8 cellular contexts compared by ENCODE assay signal in the genomic region with DNA sequence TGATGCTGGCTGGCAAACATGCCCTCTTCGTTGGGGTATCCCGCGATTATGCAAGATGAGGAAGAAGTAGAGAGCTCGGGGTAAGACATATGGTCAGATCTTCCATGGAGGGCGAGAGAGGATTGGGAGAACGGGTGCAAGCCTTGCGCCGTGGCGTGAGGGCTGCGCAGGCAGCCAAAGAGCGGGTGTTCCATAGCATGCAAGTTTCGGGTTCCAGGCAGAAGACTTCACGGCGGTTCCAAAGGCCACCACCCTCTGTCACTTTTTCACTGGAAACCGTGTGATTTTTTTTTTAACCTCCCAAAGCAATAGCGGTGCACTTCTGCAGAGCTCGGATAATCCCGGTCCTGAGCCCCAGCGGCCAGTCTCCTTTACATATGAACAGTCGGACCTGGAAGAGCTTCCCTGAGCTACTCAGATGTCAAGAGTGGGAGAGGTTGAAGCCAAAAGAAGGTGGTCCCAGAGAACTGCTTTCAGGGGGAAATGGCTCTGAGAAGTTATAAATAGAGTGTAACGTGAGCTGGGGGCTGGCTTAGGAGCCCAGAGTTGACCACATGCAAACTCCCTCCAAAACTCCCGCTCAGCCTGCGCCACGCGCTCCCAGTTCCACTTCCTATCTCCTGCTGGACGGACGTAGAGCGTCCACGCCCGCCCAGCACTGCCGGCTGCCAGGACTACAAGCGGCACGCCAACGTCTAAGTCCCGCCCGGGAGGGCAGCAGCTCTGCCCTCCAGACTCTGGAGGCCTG. TPM values are rescaled to one million over a fixed set of nuclear protein-coding genes. Genes with fewer than 3 reads are reported as not detected.
DNase-seq lines count a peak whose midpoint lies in the region; ATAC-seq and TF ChIP-seq lines count a peak whose summit lies in the region.

A gene (minus strand): TSS at position 475 of the 748 bp plus-strand sequence. CDS start 281 bp downstream, at position 194.

- peak within 1 kb of the TSS; percentile 81 for H3K4me3 Mint-ChIP-seq in WTC11
- no peak within 1 kb of the TSS for H3K4me3 Mint-ChIP-seq in stimulated activated naive CD8-positive, alpha-beta T cell treated with anti-CD3 and anti-CD28 coated beads, Interleukin-15, amount 100 ng/mL, for 72 hours

- H3K27me3 Mint-ChIP-seq in WTC11 (ENCODE audit: low read depth) = peaks cover 53% of the 10 kb centered on the region
- H3K27me3 Mint-ChIP-seq in stimulated activated naive CD8-positive, alpha-beta T cell treated with anti-CD3 and anti-CD28 coated beads, Interleukin-15, amount 100 ng/mL, for 72 hours = peaks cover 46% of the 10 kb centered on the region

- peaks cover 12% of the 10 kb centered on the region for H3K4me1 ChIP-seq in ES-I3 (ENCODE audit: insufficient read depth, low read length)
- no peaks in the 10 kb centered on the region for H3K4me1 ChIP-seq in right cardiac atrium (ENCODE audit: control insufficient read depth, insufficient read depth, low read length)

- H3K27ac Mint-ChIP-seq in WTC11 = no peak within 1 kb of the TSS
- H3K27ac Mint-ChIP-seq in stimulated activated naive CD8-positive, alpha-beta T cell treated with anti-CD3 and anti-CD28 coated beads, Interleukin-15, amount 100 ng/mL, for 72 hours = no peak within 1 kb of the TSS

- H3K9ac ChIP-seq in ES-I3 (ENCODE audit: low read depth, low read length) = peak within 1 kb of the TSS; percentile 65; the same call in 1 of the 2 replicates

- H3K9me3 ChIP-seq in ES-I3 (ENCODE audit: control insufficient read depth, insufficient read depth, low read length) = no peaks in the 10 kb centered on the region
- H3K9me3 ChIP-seq in right cardiac atrium (ENCODE audit: control insufficient read depth, low read length) = no peaks in the 10 kb centered on the region

- peak within 1 kb of the TSS; percentile 53 for H3K4me3 ChIP-seq in right cardiac atrium (ENCODE audit: low read length)

- H3K36me3 Mint-ChIP-seq in WTC11 = no peaks in the 10 kb centered on the region

- POLR2A ChIA-PET in WTC11 (lab: Charles Lee) = no interaction called here

- TF ChIP-seq CTCF in WTC11 (IDR thresholded peaks at IDR 0.05) = no peak

- no peaks in the 10 kb centered on the region for H3K36me3 ChIP-seq in ES-I3 (ENCODE audit: insufficient read depth, low read length)

- CTCF ChIA-PET in WTC11 (lab: Charles Lee) = interaction anchor here (0.6 to 3.1 kb wide), 4 partner anchors 35 to 619 kb away, joined by 3 to 21 read pairs (median 4); no protein-coding TSS in a partner anchor

- H3K27ac ChIP-seq in right cardiac atrium (ENCODE audit: low read length) = peak within 1 kb of the TSS; percentile 54

- no peaks in the 10 kb centered on the region for H3K27me3 ChIP-seq in right cardiac atrium (ENCODE audit: control insufficient read depth, insufficient read depth)

- WGBS in right cardiac atrium = under 1% methylated on average over 36 of the region's 36 CpGs

- intact Hi-C loops in right cardiac atrium (cut with DNase I) = loop anchor here in 1 of 4 donors (10.0 kb wide), 1 partner anchor 378 kb away; no protein-coding TSS in a partner anchor

- ATAC-seq in WTC11 = peak; percentile 52
- peak; percentile 95 to 96 for ATAC-seq in right cardiac atrium
- no peak for ATAC-seq in stimulated activated naive CD8-positive, alpha-beta T cell treated with anti-CD3 and anti-CD28 coated beads, Interleukin-15, amount 100 ng/mL, for 72 hours
- ATAC-seq in GM19395 (IDR thresholded peaks at IDR 0.05; ENCODE audit: unreplicated experiment) = no peak
- no peak for ATAC-seq in GM18867 (IDR thresholded peaks at IDR 0.05; ENCODE audit: unreplicated experiment)

- DNase-seq in WTC11 (ENCODE audit: low spot score) (peak; percentile 43), right cardiac atrium (peak; percentile 85 to 93 (median 93)), renal cortical epithelial cell (ENCODE audit: low read depth) (peak; percentile 13)
- no peak for DNase-seq in activated CD8-positive, alpha-beta memory T cell treated with anti-CD3 and anti-CD28 coated beads, Interleukin-2, amount 50 U/mL, for 48 hours
- no peak for DNase-seq in stimulated activated naive CD8-positive, alpha-beta T cell treated with anti-CD3 and anti-CD28 coated beads, Interleukin-15, amount 100 ng/mL, for 72 hours

- H3K9me3 Mint-ChIP-seq in WTC11 = no peaks in the 10 kb centered on the region
- peaks cover 8 to 9% of the 10 kb centered on the region in 2 donors for H3K9me3 Mint-ChIP-seq in stimulated activated naive CD8-positive, alpha-beta T cell treated with anti-CD3 and anti-CD28 coated beads, Interleukin-15, amount 100 ng/mL, for 72 hours

- peaks cover 42% of the 10 kb centered on the region for H3K4me1 Mint-ChIP-seq in WTC11
- H3K4me1 Mint-ChIP-seq in stimulated activated naive CD8-positive, alpha-beta T cell treated with anti-CD3 and anti-CD28 coated beads, Interleukin-15, amount 100 ng/mL, for 72 hours = no peaks in the 10 kb centered on the region

TF ChIP-seq in WTC11, 78 proteins besides CTCF, POLR2A, EP300 and RAD21 (continues in another document):
- TF ChIP-seq, protein P1, sequence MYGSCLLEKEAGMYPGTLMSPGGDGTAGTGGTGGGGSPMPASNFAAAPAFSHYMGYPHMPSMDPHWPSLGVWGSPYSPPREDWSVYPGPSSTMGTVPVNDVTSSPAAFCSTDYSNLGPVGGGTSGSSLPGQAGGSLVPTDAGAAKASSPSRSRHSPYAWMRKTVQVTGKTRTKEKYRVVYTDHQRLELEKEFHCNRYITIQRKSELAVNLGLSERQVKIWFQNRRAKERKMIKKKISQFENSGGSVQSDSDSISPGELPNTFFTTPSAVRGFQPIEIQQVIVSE (CRISPR knock-in tag; IDR thresholded peaks at IDR 0.05; ENCODE audit: borderline replicate concordance) = no peak
- no peak for TF ChIP-seq ZNF396 (CRISPR knock-in tag; IDR thresholded peaks at IDR 0.05; ENCODE audit: borderline replicate concordance)
- TF ChIP-seq, protein P2, sequence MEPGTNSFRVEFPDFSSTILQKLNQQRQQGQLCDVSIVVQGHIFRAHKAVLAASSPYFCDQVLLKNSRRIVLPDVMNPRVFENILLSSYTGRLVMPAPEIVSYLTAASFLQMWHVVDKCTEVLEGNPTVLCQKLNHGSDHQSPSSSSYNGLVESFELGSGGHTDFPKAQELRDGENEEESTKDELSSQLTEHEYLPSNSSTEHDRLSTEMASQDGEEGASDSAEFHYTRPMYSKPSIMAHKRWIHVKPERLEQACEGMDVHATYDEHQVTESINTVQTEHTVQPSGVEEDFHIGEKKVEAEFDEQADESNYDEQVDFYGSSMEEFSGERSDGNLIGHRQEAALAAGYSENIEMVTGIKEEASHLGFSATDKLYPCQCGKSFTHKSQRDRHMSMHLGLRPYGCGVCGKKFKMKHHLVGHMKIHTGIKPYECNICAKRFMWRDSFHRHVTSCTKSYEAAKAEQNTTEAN (CRISPR knock-in tag; IDR thresholded peaks at IDR 0.05) = 0 out of 2 replicates have a peak, but pooled peaks have one; percentile 46
- TF ChIP-seq JAZF1 (CRISPR knock-in tag; IDR thresholded peaks at IDR 0.05) = no peak
- TF ChIP-seq TEAD4 (CRISPR knock-in tag; IDR thresholded peaks at IDR 0.05) = no peak
- no peak for TF ChIP-seq ATF1 (CRISPR knock-in tag; IDR thresholded peaks at IDR 0.05)
- no peak for TF ChIP-seq NR3C1 (CRISPR knock-in tag; conservative IDR thresholded peaks at IDR 0.05; ENCODE audit: low read depth)
- TF ChIP-seq, protein P3, sequence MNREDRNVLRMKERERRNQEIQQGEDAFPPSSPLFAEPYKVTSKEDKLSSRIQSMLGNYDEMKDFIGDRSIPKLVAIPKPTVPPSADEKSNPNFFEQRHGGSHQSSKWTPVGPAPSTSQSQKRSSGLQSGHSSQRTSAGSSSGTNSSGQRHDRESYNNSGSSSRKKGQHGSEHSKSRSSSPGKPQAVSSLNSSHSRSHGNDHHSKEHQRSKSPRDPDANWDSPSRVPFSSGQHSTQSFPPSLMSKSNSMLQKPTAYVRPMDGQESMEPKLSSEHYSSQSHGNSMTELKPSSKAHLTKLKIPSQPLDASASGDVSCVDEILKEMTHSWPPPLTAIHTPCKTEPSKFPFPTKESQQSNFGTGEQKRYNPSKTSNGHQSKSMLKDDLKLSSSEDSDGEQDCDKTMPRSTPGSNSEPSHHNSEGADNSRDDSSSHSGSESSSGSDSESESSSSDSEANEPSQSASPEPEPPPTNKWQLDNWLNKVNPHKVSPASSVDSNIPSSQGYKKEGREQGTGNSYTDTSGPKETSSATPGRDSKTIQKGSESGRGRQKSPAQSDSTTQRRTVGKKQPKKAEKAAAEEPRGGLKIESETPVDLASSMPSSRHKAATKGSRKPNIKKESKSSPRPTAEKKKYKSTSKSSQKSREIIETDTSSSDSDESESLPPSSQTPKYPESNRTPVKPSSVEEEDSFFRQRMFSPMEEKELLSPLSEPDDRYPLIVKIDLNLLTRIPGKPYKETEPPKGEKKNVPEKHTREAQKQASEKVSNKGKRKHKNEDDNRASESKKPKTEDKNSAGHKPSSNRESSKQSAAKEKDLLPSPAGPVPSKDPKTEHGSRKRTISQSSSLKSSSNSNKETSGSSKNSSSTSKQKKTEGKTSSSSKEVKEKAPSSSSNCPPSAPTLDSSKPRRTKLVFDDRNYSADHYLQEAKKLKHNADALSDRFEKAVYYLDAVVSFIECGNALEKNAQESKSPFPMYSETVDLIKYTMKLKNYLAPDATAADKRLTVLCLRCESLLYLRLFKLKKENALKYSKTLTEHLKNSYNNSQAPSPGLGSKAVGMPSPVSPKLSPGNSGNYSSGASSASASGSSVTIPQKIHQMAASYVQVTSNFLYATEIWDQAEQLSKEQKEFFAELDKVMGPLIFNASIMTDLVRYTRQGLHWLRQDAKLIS (CRISPR knock-in tag; IDR thresholded peaks at IDR 0.05; ENCODE audit: borderline replicate concordance) = peak; percentile 21; the same call in 1 of the 2 replicates

RNA-seq across cellular contexts. Expression of the gene that starts here (rescaled TPM):
- 0.07 to 0.16 TPM (median 0.14 TPM) in 3 replicates for total RNA-seq in WTC11 (2021)
- total RNA-seq in right cardiac atrium = 1 to 10 TPM; 3.1 to 8.4 (median 5.8) TPM
- polyA plus RNA-seq in right cardiac atrium = 7.3 TPM
- 0.05 TPM in 1 of 2 replicates, not detected in the other for total RNA-seq in renal cortical epithelial cell

Comparison
In these comparisons a context has a peak if more than half of its experiments do, and no peak if none do; other contexts are left out.
1. Peak in DNase-seq and ATAC-seq in WTC11; RNA of the gene not detected or under 1 TPM.
2. Peak in DNase-seq in renal cortical epithelial cell; RNA of the gene not detected or under 1 TPM.
3. ATAC-seq: peak in right cardiac atrium (2 of 2); none in stimulated activated naive CD8-positive, alpha-beta T cell treated with anti-CD3 and anti-CD28 coated beads, Interleukin-15, amount 100 ng/mL, for 72 hours (single experiment), GM19395 (single experiment) and GM18867 (single experiment).
4. DNase-seq: peak in right cardiac atrium (3 of 3); none in activated CD8-positive, alpha-beta memory T cell treated with anti-CD3 and anti-CD28 coated beads, Interleukin-2, amount 50 U/mL, for 48 hours (single experiment) and stimulated activated naive CD8-positive, alpha-beta T cell treated with anti-CD3 and anti-CD28 coated beads, Interleukin-15, amount 100 ng/mL, for 72 hours (0 of 2).